8 cellular contexts compared by ENCODE assay signal in the genomic region with DNA sequence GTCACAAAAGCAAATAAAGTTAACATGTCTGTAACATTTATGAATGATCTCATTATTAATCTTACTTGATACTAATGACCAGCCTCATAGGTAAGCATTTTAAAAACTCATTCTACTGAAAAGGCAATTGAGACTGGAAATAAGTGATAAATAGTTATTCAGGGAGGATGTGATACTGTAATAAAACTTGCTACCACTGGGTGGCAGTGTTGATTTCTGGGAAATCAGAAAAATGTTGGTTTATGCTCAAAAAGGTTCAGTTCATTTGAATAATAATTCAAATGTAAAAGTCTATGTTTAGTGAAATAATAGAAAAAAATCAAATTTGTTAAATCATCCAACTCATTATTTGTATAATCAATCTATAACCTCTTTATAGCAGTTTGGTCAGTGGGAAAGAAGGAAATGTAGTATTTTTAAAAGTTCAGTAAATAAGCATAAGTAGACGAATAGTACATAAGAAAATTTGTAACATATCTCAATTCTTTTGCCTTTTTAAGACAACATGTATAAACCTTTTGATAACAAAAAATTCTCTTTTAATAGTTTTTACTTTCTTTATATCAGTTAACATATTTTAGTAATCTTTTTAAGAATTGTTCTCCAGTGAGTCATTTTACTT. TPM values are rescaled to one million over a fixed set of nuclear protein-coding genes. Genes with fewer than 3 reads are reported as not detected.
A peak's percentile ranks its signal among the peaks of the same experiment; 100 is the strongest.
DNase-seq lines count a peak whose midpoint lies in the region; ATAC-seq, FAIRE-seq and TF ChIP-seq lines count a peak whose summit lies in the region.

No MANE protein-coding gene starts in this region.

- DNase-seq in COR-L47 (lab: John Stamatoyannopoulos, UW) (peak; percentile 5), GM19239 (ENCODE audit: insufficient read length, low spot score) (no peak), NCI-H748 treated with DMSO at 0.1 percent for 48 hours (lab: John Stamatoyannopoulos, UW) (peak; percentile 55), mesothelial cell of epicardium (ENCODE audit: low spot score in 2 of 2, unreplicated experiment in 2 of 2) (no peak)
- DNase-seq in central memory CD4-positive, alpha-beta T cell: peak; percentile 42
- no peak for DNase-seq in activated CD4-positive, CD25-positive, alpha-beta regulatory T cell treated with anti-CD3 and anti-CD28 coated beads, Interleukin-2, amount 50 U/mL, for 72 hours
- no peak for DNase-seq in activated CD4-positive, alpha-beta T cell treated with anti-CD3 and anti-CD28 coated beads for 48 hours

- peak; percentile 92 for FAIRE-seq in GM19239 (lab: Jason Lieb, UNC)

- H3K27ac Mint-ChIP-seq in mesothelial cell of epicardium: peak overlapping the region; percentile 77

- no peaks in the 10 kb centered on the region for H3K27me3 Mint-ChIP-seq in mesothelial cell of epicardium (ENCODE audit: low read depth)

- TF ChIP-seq CTCF in mesothelial cell of epicardium (IDR thresholded peaks at IDR 0.05; ENCODE audit: unreplicated experiment): peak; percentile 91

- ATAC-seq in HG02840 (IDR thresholded peaks at IDR 0.05; ENCODE audit: low FRiP score, unreplicated experiment): no peak

- H3K9me3 Mint-ChIP-seq in mesothelial cell of epicardium: no peaks in the 10 kb centered on the region

- no peak overlapping the region for H3K4me3 Mint-ChIP-seq in mesothelial cell of epicardium

- H3K36me3 Mint-ChIP-seq in mesothelial cell of epicardium: peaks cover 9% of the 10 kb centered on the region

- peaks cover 36% of the 10 kb centered on the region for H3K4me1 Mint-ChIP-seq in mesothelial cell of epicardium

RNA-seq across cellular contexts. Expression of a gene that starts 9.6 kb away (rescaled TPM):
- total RNA-seq in mesothelial cell of epicardium: 10.0 to 10.9 TPM (median 10.3 TPM) in 3 replicates

RNA-seq across cellular contexts. Expression of a gene that starts 12.4 kb away (rescaled TPM):
- 7.0 to 7.2 TPM (median 7.2 TPM) in 3 replicates for total RNA-seq in mesothelial cell of epicardium

RNA-seq across cellular contexts. Expression of a gene that starts 41.8 kb away (rescaled TPM):
- 1.1 to 2.1 TPM (median 1.6 TPM) in 3 replicates for total RNA-seq in mesothelial cell of epicardium

Comparison
In these comparisons a context has a peak if more than half of its experiments do, and no peak if none do; other contexts are left out.
1. DNase-seq: peak in COR-L47 (single experiment), NCI-H748 treated with DMSO at 0.1 percent for 48 hours (single experiment) and central memory CD4-positive, alpha-beta T cell (single experiment); none in GM19239 (single experiment), mesothelial cell of epicardium (0 of 2), activated CD4-positive, CD25-positive, alpha-beta regulatory T cell treated with anti-CD3 and anti-CD28 coated beads, Interleukin-2, amount 50 U/mL, for 72 hours (single experiment) and activated CD4-positive, alpha-beta T cell treated with anti-CD3 and anti-CD28 coated beads for 48 hours (single experiment).